ENCODE assay signal across 8 cellular contexts in genomic region chr16:85462405-85463227, GRCh38.
DNase-seq lines count a peak whose midpoint lies in the region; ATAC-seq and TF ChIP-seq lines count a peak whose summit lies in the region.

No MANE protein-coding gene starts in this region.

- no peaks in the 10 kb centered on the region for H3K9me3 ChIP-seq in T-helper 17 cell (ENCODE audit: control insufficient read depth, low read length, poor library complexity, severe bottlenecking)
- H3K9me3 ChIP-seq in skeletal muscle satellite cell (replicated peaks; ENCODE audit: low read length), result no peaks in the 10 kb centered on the region

- ATAC-seq in T-helper 17 cell (peak; percentile 64), HG03280 (IDR thresholded peaks at IDR 0.05; ENCODE audit: unreplicated experiment) (no peak)

- H3K4me1 ChIP-seq in skeletal muscle satellite cell (ENCODE audit: control insufficient read depth, insufficient read depth, low read length), result peaks cover 38% of the 10 kb centered on the region

- peaks cover 3% of the 10 kb centered on the region for H3K36me3 Mint-ChIP-seq in T-helper 17 cell (ENCODE audit: low read depth)

- H3K4me1 Mint-ChIP-seq in T-helper 17 cell, result peaks cover 9% of the 10 kb centered on the region

- no peak overlapping the region for H3K9ac ChIP-seq in skeletal muscle satellite cell (ENCODE audit: low read depth, low read length)

- H3K27ac Mint-ChIP-seq in T-helper 17 cell, result no peak overlapping the region

- H3K4me2 ChIP-seq in skeletal muscle satellite cell (ENCODE audit: low read length), result peak overlapping the region; percentile 70

- H3K27me3 ChIP-seq in skeletal muscle satellite cell (ENCODE audit: control insufficient read depth, insufficient read depth, low read length), result peaks cover 11% of the 10 kb centered on the region

- TF ChIP-seq CTCF in AG09309 (IDR thresholded peaks at IDR 0.05; ENCODE audit: control insufficient read depth, insufficient read depth, low read depth, low read length, missing control alignments) (no peak), foreskin fibroblast (IDR thresholded peaks at IDR 0.05; ENCODE audit: low read depth, low read length) (no peak)

- DNase-seq in AG09309 (ENCODE audit: low read depth) (no peak), HuH-7.5 (ENCODE audit: low spot score) (peak; percentile 76), T-helper 17 cell (no peak), foreskin fibroblast (peak in 1 of 2 donors; percentile 39), Ammon's horn (ENCODE audit: low spot score) (no peak), DMS114 treated with DMSO at 0.1 percent for 48 hours (lab: John Stamatoyannopoulos, UW; ENCODE audit: unreplicated experiment) (no peak)

- H3K36me3 ChIP-seq in skeletal muscle satellite cell (ENCODE audit: insufficient read depth, low read length), result no peaks in the 10 kb centered on the region

- H3K27me3 Mint-ChIP-seq in T-helper 17 cell, result peaks cover 26% of the 10 kb centered on the region

- peak overlapping the region; percentile 6; the same call in 1 of the 2 replicates for H3K4me3 ChIP-seq in AG09309 (ENCODE audit: control insufficient read depth, low read depth, low read length)
- H3K4me3 ChIP-seq in foreskin fibroblast (ENCODE audit: low read depth in 1 of 2, low read length in 2 of 2), result peak overlapping the region; percentile 17 to 41
- H3K4me3 ChIP-seq in skeletal muscle satellite cell (ENCODE audit: low read length), result no peak overlapping the region

- peak overlapping the region; percentile 85 for H3K4me3 Mint-ChIP-seq in T-helper 17 cell
